Comparison of ENCODE assay signal across 10 cellular contexts in the genomic region with DNA sequence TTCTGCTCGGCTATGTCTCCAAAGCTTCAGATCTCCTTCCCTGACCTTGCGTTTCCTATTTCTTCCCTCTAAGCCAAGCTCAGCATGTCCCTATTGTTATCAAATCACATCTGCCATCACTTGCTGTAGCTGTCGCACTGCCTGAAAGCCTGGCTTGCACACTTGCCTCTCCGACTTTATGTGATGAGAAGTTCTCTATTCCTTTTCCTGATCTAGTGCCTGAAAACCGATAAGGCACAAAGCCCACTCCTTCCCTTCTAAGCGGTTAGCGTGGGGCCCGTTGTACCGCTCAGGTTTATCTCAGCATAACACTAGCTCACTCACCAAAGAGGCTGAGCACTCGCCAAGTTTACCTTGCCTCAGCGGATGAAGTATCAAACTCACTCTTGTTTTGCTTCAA. TPM values are rescaled to one million over a fixed set of nuclear protein-coding genes. Genes with fewer than 3 reads are reported as not detected.
DNase-seq lines count a peak whose midpoint lies in the region; ATAC-seq and TF ChIP-seq lines count a peak whose summit lies in the region.
"Had no signal": no experiment of that assay in that cellular context is flagged by ENCODE, and none has a peak within 500 bp of the region (broad histone marks: within the 10 kb centered on the region; RNA-seq: fewer than 3 reads in every experiment).

No MANE protein-coding gene starts in this region.

- peak overlapping the region; percentile 45; the same call in 1 of the 2 replicates for H3K23ac ChIP-seq in IMR-90 (ENCODE audit: low read depth, low read length)

- intact Hi-C loops in IMR-90 (cut with micrococcal nuclease): loop anchor here (5.0 kb wide), 1 partner anchor 288 kb away; the partner anchor contains the start of gene SRD5A3

- in situ Hi-C loops in IMR-90 (cut with MboI; ENCODE audit: low sequenced_read_pairs): no loop called here

- dilution Hi-C loops in IMR-90 (cut with HindIII; ENCODE audit: low sequenced_read_pairs, unreplicated experiment): no loop called here

- no peaks in the 10 kb centered on the region for H3K36me3 ChIP-seq in CD8-positive, alpha-beta memory T cell (ENCODE audit: insufficient read depth, low read length)
- H3K36me3 ChIP-seq in IMR-90 (ENCODE audit: control insufficient read depth, insufficient read depth, low read length): no peaks in the 10 kb centered on the region

- H3K9ac ChIP-seq in IMR-90 (ENCODE audit: low read depth, low read length): no peak overlapping the region

- H2AFZ ChIP-seq in IMR-90 (replicated peaks; ENCODE audit: low read length, poor library complexity): peak overlapping the region; percentile 0

- H3K27me3 Mint-ChIP-seq in CD8-positive, alpha-beta memory T cell: peaks cover 24 to 70% of the 10 kb centered on the region in 2 donors
- H3K27me3 Mint-ChIP-seq in activated naive CD8-positive, alpha-beta T cell: peaks cover 46% of the 10 kb centered on the region
- peaks cover 19% of the 10 kb centered on the region for H3K27me3 Mint-ChIP-seq in memory B cell

- no peaks in the 10 kb centered on the region for H3K9me1 ChIP-seq in IMR-90 (ENCODE audit: insufficient read depth, low read length)

- ATAC-seq in IMR-90 (ENCODE audit: low read depth): no peak
- ATAC-seq in memory B cell (ENCODE audit: low read depth): no peak
- no peak for ATAC-seq in HG03139 (IDR thresholded peaks at IDR 0.05; ENCODE audit: unreplicated experiment)
- ATAC-seq in HG02938 (IDR thresholded peaks at IDR 0.05; ENCODE audit: unreplicated experiment): no peak

- no peak overlapping the region for H4K8ac ChIP-seq in IMR-90 (ENCODE audit: low read depth in 2 of 2, low read length in 2 of 2)

- peaks cover 13 to 21% (median 16%) of the 10 kb centered on the region in 3 donors for H3K4me1 Mint-ChIP-seq in CD8-positive, alpha-beta memory T cell
- H3K4me1 Mint-ChIP-seq in activated naive CD8-positive, alpha-beta T cell (ENCODE audit: low read depth): peaks cover 17% of the 10 kb centered on the region
- peaks cover 13% of the 10 kb centered on the region for H3K4me1 Mint-ChIP-seq in memory B cell

- H3K9me3 ChIP-seq in CD8-positive, alpha-beta memory T cell (ENCODE audit: low read length): no peaks in the 10 kb centered on the region
- no peaks in the 10 kb centered on the region for H3K9me3 ChIP-seq in IMR-90 (ENCODE audit: control insufficient read depth, insufficient read depth, low read length)

- no peak overlapping the region for H2AK5ac ChIP-seq in IMR-90 (ENCODE audit: low read depth, low read length)

- no peaks in the 10 kb centered on the region for H3K79me1 ChIP-seq in IMR-90 (ENCODE audit: low read depth in 1 of 2, low read length in 2 of 2)

- peak overlapping the region; percentile 75 for H3K27ac ChIP-seq in CD8-positive, alpha-beta memory T cell (ENCODE audit: low read depth, low read length)
- no peak overlapping the region for H3K27ac ChIP-seq in IMR-90 (ENCODE audit: insufficient read depth, low read length)

- no peak overlapping the region for H3K18ac ChIP-seq in IMR-90 (ENCODE audit: low read depth, low read length)

- H2AK9ac ChIP-seq in IMR-90 (replicated peaks; ENCODE audit: low read depth, low read length, poor library complexity): no peak overlapping the region

- CTCF ChIA-PET in CD8-positive, alpha-beta memory T cell (lab: Charles Lee): no interaction called here
- CTCF ChIA-PET in IMR-90 (lab: Yijun Ruan, JAX): no interaction called here

- no peak for TF ChIP-seq CTCF in IMR-90 (conservative IDR thresholded peaks at IDR 0.05; ENCODE audit: low read depth, low read length)

- DNase-seq in CD8-positive, alpha-beta memory T cell: no peak
- no peak for DNase-seq in IMR-90
- DNase-seq in memory B cell (ENCODE audit: low spot score in 2 of 2): no peak
- no peak for DNase-seq in SHP77 treated with DMSO at 0.1 percent for 48 hours (lab: John Stamatoyannopoulos, UW)
- DNase-seq in GDM1 (lab: John Stamatoyannopoulos, UW): no peak
- DNase-seq: NCI-H226 had no signal

- no peaks in the 10 kb centered on the region for H4K20me1 ChIP-seq in IMR-90 (ENCODE audit: insufficient read depth, low read length)

- peak overlapping the region; percentile 33 for H3K4me3 ChIP-seq in CD8-positive, alpha-beta memory T cell (ENCODE audit: low read length)
- H3K4me3 ChIP-seq in IMR-90 (ENCODE audit: insufficient read depth, low read depth, low read length): no peak overlapping the region

- TF ChIP-seq POLR2A in IMR-90 (IDR thresholded peaks at IDR 0.05; ENCODE audit: low read depth, low read length): no peak

- POLR2A ChIA-PET in CD8-positive, alpha-beta memory T cell (lab: Charles Lee): no interaction called here
- POLR2A ChIA-PET in IMR-90 (lab: Charles Lee; ENCODE audit: unreplicated experiment): no interaction called here

- H3K4me1 ChIP-seq in CD8-positive, alpha-beta memory T cell (ENCODE audit: insufficient read depth, low read length): no peaks in the 10 kb centered on the region
- no peaks in the 10 kb centered on the region; the same call in 1 of the 2 replicates for H3K4me1 ChIP-seq in IMR-90 (ENCODE audit: control insufficient read depth, insufficient read depth, low read length)

- H3K9me3 Mint-ChIP-seq in CD8-positive, alpha-beta memory T cell: peaks cover 0 to 1% (median 0%) of the 10 kb centered on the region in 5 donors
- H3K9me3 Mint-ChIP-seq in activated naive CD8-positive, alpha-beta T cell (ENCODE audit: low read depth): no peaks in the 10 kb centered on the region
- peaks cover 1% of the 10 kb centered on the region for H3K9me3 Mint-ChIP-seq in memory B cell

- peak overlapping the region in 6 of 7 donors; percentile 32 to 78 (median 58) for H3K4me3 Mint-ChIP-seq in CD8-positive, alpha-beta memory T cell
- H3K4me3 Mint-ChIP-seq in activated naive CD8-positive, alpha-beta T cell: peak overlapping the region; percentile 74
- peak overlapping the region; percentile 77 for H3K4me3 Mint-ChIP-seq in memory B cell

- no peak overlapping the region for H4K91ac ChIP-seq in IMR-90 (ENCODE audit: insufficient read depth, low read depth, low read length)

- TF ChIP-seq RAD21 in IMR-90 (IDR thresholded peaks at IDR 0.05; ENCODE audit: low read length): no peak

- no peak overlapping the region for H3K56ac ChIP-seq in IMR-90 (ENCODE audit: extremely low read depth, insufficient read depth, low read length)

- no peaks in the 10 kb centered on the region for H3K36me3 Mint-ChIP-seq in CD8-positive, alpha-beta memory T cell
- no peaks in the 10 kb centered on the region for H3K36me3 Mint-ChIP-seq in activated naive CD8-positive, alpha-beta T cell
- no peaks in the 10 kb centered on the region for H3K36me3 Mint-ChIP-seq in memory B cell

- no peak overlapping the region for H4K5ac ChIP-seq in IMR-90 (ENCODE audit: low read depth, low read length)

- WGBS in IMR-90 (ENCODE audit: extremely low coverage in 2 of 2, insufficient read length in 1 of 2), 2 experiments: 0% methylated on average over 1 of the region's 11 CpGs; no CpG with 5 or more reads in 1 of the 2 experiments

- H3K27ac Mint-ChIP-seq in CD8-positive, alpha-beta memory T cell: no peak overlapping the region
- H3K27ac Mint-ChIP-seq in activated naive CD8-positive, alpha-beta T cell: no peak overlapping the region
- H3K27ac Mint-ChIP-seq in memory B cell: no peak overlapping the region

- no TSS peak for BruUV-seq in IMR-90 (replicated peaks; lab: Mats Ljungman, UMichigan)

- no peak overlapping the region for H2BK5ac ChIP-seq in IMR-90 (ENCODE audit: low read depth, low read length, poor library complexity, severe bottlenecking)

- H3K14ac ChIP-seq in IMR-90 (replicated peaks; ENCODE audit: low read depth, low read length): no peak overlapping the region

- no peaks in the 10 kb centered on the region for H3K27me3 ChIP-seq in CD8-positive, alpha-beta memory T cell (ENCODE audit: insufficient read depth, low read length, poor library complexity, severe bottlenecking)
- peaks cover 33% of the 10 kb centered on the region for H3K27me3 ChIP-seq in IMR-90 (ENCODE audit: control insufficient read depth, insufficient read depth, low read length)

- H2BK20ac ChIP-seq in IMR-90 (ENCODE audit: low read depth, low read length): no peak overlapping the region

- no peak overlapping the region for H3K4me2 ChIP-seq in IMR-90 (ENCODE audit: low read depth, low read length)

- H2BK120ac ChIP-seq in IMR-90 (ENCODE audit: low read depth, low read length): no peak overlapping the region

- no peak overlapping the region for H2BK15ac ChIP-seq in IMR-90 (ENCODE audit: low read depth, low read length)

- no peak overlapping the region for H3K4ac ChIP-seq in IMR-90 (ENCODE audit: low read depth, low read length)

TF ChIP-seq in IMR-90, 13 proteins besides CTCF, POLR2A, EP300 and RAD21 (continues in another document):
- TF ChIP-seq MAZ (IDR thresholded peaks at IDR 0.05; ENCODE audit: borderline replicate concordance, low read depth, low read length): no peak
- no peak for TF ChIP-seq ELK1 (IDR thresholded peaks at IDR 0.05; ENCODE audit: borderline replicate concordance, low read depth, low read length)
- TF ChIP-seq SMC3 (IDR thresholded peaks at IDR 0.05; ENCODE audit: low read depth, low read length): no peak
- TF ChIP-seq RCOR1 (IDR thresholded peaks at IDR 0.05; ENCODE audit: insufficient replicate concordance, low read length): no peak
- no peak for TF ChIP-seq MXI1 (IDR thresholded peaks at IDR 0.05; ENCODE audit: borderline replicate concordance, low read depth, low read length)
- no peak for TF ChIP-seq BHLHE40 (IDR thresholded peaks at IDR 0.05; ENCODE audit: low read depth, low read length)
- TF ChIP-seq FOS (IDR thresholded peaks at IDR 0.05; ENCODE audit: low read depth, low read length): no peak
- TF ChIP-seq CHD1 (IDR thresholded peaks at IDR 0.05; ENCODE audit: low read depth, low read length): no peak

RNA-seq across cellular contexts. Expression of gene NMU, which starts 0.8 kb away (rescaled TPM):
- not detected for total RNA-seq in CD8-positive, alpha-beta memory T cell
- 2.2 TPM for polyA plus RNA-seq in CD8-positive, alpha-beta memory T cell
- total RNA-seq in IMR-90 (2012; rRNA removed): not detected in 2 replicates
- not detected in 2 replicates for polyA plus RNA-seq in IMR-90 (2012; rRNA removed)
- polyA plus RNA-seq in IMR-90 (2012; cell fraction: cytosol; rRNA removed): not detected in 2 replicates
- polyA plus RNA-seq in IMR-90 (2012; cell fraction: nucleus; rRNA removed; ENCODE audit: low replicate concordance): not detected in 2 replicates

RNA-seq across cellular contexts. Expression of gene PDCL2, which starts 43.2 kb away (rescaled TPM):
- not detected for total RNA-seq in CD8-positive, alpha-beta memory T cell
- not detected for polyA plus RNA-seq in CD8-positive, alpha-beta memory T cell
- total RNA-seq in IMR-90 (2012; rRNA removed): not detected in 2 replicates
- not detected in 2 replicates for polyA plus RNA-seq in IMR-90 (2012; rRNA removed)
- not detected in 2 replicates for polyA plus RNA-seq in IMR-90 (2012; cell fraction: cytosol; rRNA removed)
- not detected in 2 replicates for polyA plus RNA-seq in IMR-90 (2012; cell fraction: nucleus; rRNA removed; ENCODE audit: low replicate concordance)
- total RNA-seq: glomerular endothelial cell had no signal
